Comparison of ENCODE assay signal across 18 cellular contexts in genomic region chr4:138689593-138689992, GRCh38.
DNase-seq lines count a peak whose midpoint lies in the region; ATAC-seq and TF ChIP-seq lines count a peak whose summit lies in the region.
"Had no signal": no experiment of that assay in that cellular context is flagged by ENCODE, and none has a peak within 500 bp of the region (broad histone marks: within the 10 kb centered on the region; RNA-seq: fewer than 3 reads in every experiment).

No MANE protein-coding gene starts in this region.

- H3K27ac Mint-ChIP-seq in H9 (no peak overlapping the region; a peak in 1 of 7 replicates), WTC11 (no peak overlapping the region), endodermal cell (no peak overlapping the region)
- H3K27ac Mint-ChIP-seq: CD4-positive, alpha-beta memory T cell had no signal

- peaks cover 4 to 14% of the 10 kb centered on the region in 2 experiments; a peak in 3 of 4 replicates for H3K4me1 Mint-ChIP-seq in H9
- H3K4me1 Mint-ChIP-seq in WTC11 = peaks cover 28% of the 10 kb centered on the region
- H3K4me1 Mint-ChIP-seq in endodermal cell = peaks cover 5% of the 10 kb centered on the region
- H3K4me1 Mint-ChIP-seq: CD14-positive monocyte; CD4-positive, alpha-beta memory T cell; CD4-positive, CD25-positive, alpha-beta regulatory T cell; CD8-positive, alpha-beta memory T cell had no signal

- H3K27me3 Mint-ChIP-seq in H9 (ENCODE audit: low read depth) = no peaks in the 10 kb centered on the region
- H3K27me3 Mint-ChIP-seq in WTC11 (ENCODE audit: low read depth) = peaks cover 2% of the 10 kb centered on the region; the same call in 1 of the 2 replicates
- H3K27me3 Mint-ChIP-seq in endodermal cell (ENCODE audit: insufficient read depth) = peaks cover 12% of the 10 kb centered on the region

- H3K9me3 Mint-ChIP-seq in H9 (no peaks in the 10 kb centered on the region), WTC11 (peaks cover 2% of the 10 kb centered on the region; the same call in 1 of the 2 replicates), endodermal cell (no peaks in the 10 kb centered on the region)
- H3K9me3 Mint-ChIP-seq: CD14-positive monocyte; CD4-positive, alpha-beta memory T cell had no signal

- WGBS in H9 (ENCODE audit: extremely low coverage, insufficient read length, low lambda C conversion rate) = no CpG with 5 or more reads among the region's 6 CpGs
- 80 to 86% methylated on average over 4 to 6 of the region's 6 CpGs for WGBS in endodermal cell (ENCODE audit: insufficient coverage in 1 of 2, insufficient read length in 1 of 2), 2 experiments
- 93% methylated on average over 5 to 6 of the region's 6 CpGs for WGBS in testis, 2 donors

- H2BK12ac ChIP-seq in H9 (ENCODE audit: insufficient read length, low read depth, low read length) = no peak overlapping the region

- no peak overlapping the region for H4K91ac ChIP-seq in H9 (ENCODE audit: insufficient read length, low read depth, low read length)

- TF ChIP-seq CTCF in H9 (conservative IDR thresholded peaks at IDR 0.05) = peak; percentile 21; the same call in 1 of the 3 replicates
- no peak for TF ChIP-seq CTCF in WTC11 (IDR thresholded peaks at IDR 0.05)
- peak; percentile 40 for TF ChIP-seq CTCF in endodermal cell (conservative IDR thresholded peaks at IDR 0.05)
- TF ChIP-seq CTCF in testis (IDR thresholded peaks at IDR 0.05) = no peak

- POLR2A ChIA-PET in WTC11 (lab: Charles Lee) = interaction anchor here (0.6 kb wide), 1 partner anchor 609 kb away, joined by 3 read pairs; no protein-coding TSS in a partner anchor

- H4K5ac ChIP-seq in H9 (ENCODE audit: insufficient read length, low read depth, low read length) = no peak overlapping the region

- H2BK15ac ChIP-seq in H9 (ENCODE audit: low read depth, low read length) = no peak overlapping the region

- no peaks in the 10 kb centered on the region for H4K20me1 ChIP-seq in H9 (ENCODE audit: control insufficient read depth, insufficient read depth, insufficient read length)
- H4K20me1 ChIP-seq: BLaER1 had no signal

- H2BK120ac ChIP-seq in H9 (ENCODE audit: low read depth, low read length, poor library complexity, severe bottlenecking) = no peak overlapping the region

- intact Hi-C loops in sciatic nerve (cut with DNase I) (loop anchor here (5.0 kb wide), 1 partner anchor 898 kb away; no protein-coding TSS in a partner anchor), testis (cut with DNase I; ENCODE audit: low total_unique reads) (loop anchor here (10.0 kb wide), 1 partner anchor 655 kb away; no protein-coding TSS in a partner anchor)

- no peaks in the 10 kb centered on the region for H3K79me1 ChIP-seq in H9 (ENCODE audit: insufficient read depth, low read depth, low read length, poor library complexity, severe bottlenecking)

- H3K27ac ChIP-seq in H9 (ENCODE audit: insufficient read length, low read depth, low read length) (no peak overlapping the region), endodermal cell (ENCODE audit: low read depth, low read length) (no peak overlapping the region), testis (no peak overlapping the region)
- H3K27ac ChIP-seq: BLaER1 had no signal

- H3K4me2 ChIP-seq in H9 (ENCODE audit: insufficient read depth, insufficient read length, low read length) = no peak overlapping the region
- H3K4me2 ChIP-seq: BLaER1 had no signal

- no peak overlapping the region for H3K4ac ChIP-seq in H9 (ENCODE audit: low read depth, low read length)

- DNase-seq in H9 = no peak
- no peak for DNase-seq in WTC11 (ENCODE audit: low spot score)
- DNase-seq in endodermal cell = no peak
- no peak for DNase-seq in sciatic nerve (ENCODE audit: low spot score)
- no peak for DNase-seq in testis
- DNase-seq: 8988T; ACHN; BE2C; C1 segment of cervical spinal cord; CD4-positive, alpha-beta memory T cell; CD4-positive, CD25-positive, alpha-beta regulatory T cell; CD8-positive, alpha-beta memory T cell; COR-L47; DMS79 treated with DMSO at 0.1 percent for 48 hours; GF-D8 had no signal

- no peak overlapping the region for H3T11ph ChIP-seq in H9 (ENCODE audit: low read length)

- no peak for TF ChIP-seq POLR2A in testis (IDR thresholded peaks at IDR 0.05)

- ATAC-seq in WTC11 = peak; percentile 55; the same call in 1 of the 2 replicates
- ATAC-seq in sciatic nerve = no peak
- ATAC-seq in HG02798 (IDR thresholded peaks at IDR 0.05; ENCODE audit: poor library complexity, unreplicated experiment) = no peak

- H2BK20ac ChIP-seq in H9 (ENCODE audit: low read depth, low read length, poor library complexity, severe bottlenecking) = no peak overlapping the region

- H3K23me2 ChIP-seq in H9 (ENCODE audit: insufficient read length, low read depth, low read length, poor library complexity, severe bottlenecking) = no peaks in the 10 kb centered on the region

- H2AFZ ChIP-seq in H9 (ENCODE audit: low read length) = no peak overlapping the region

- H3K9me3 ChIP-seq in H9 (ENCODE audit: control insufficient read depth, low read depth, low read length) (no peaks in the 10 kb centered on the region), endodermal cell (ENCODE audit: control insufficient read depth, low read length) (peaks cover 9% of the 10 kb centered on the region), testis (no peaks in the 10 kb centered on the region)
- H3K9me3 ChIP-seq: BE2C, BLaER1 had no signal

- H3K36me3 ChIP-seq in endodermal cell (ENCODE audit: control insufficient read depth, insufficient read depth, low read length) = no peaks in the 10 kb centered on the region
- H3K36me3 ChIP-seq in testis (ENCODE audit: low read depth, missing control alignments) = no peaks in the 10 kb centered on the region
- H3K36me3 ChIP-seq: BE2C, BLaER1 had no signal

- H3K79me2 ChIP-seq in H9 (ENCODE audit: insufficient read depth, low read length) = no peaks in the 10 kb centered on the region

- no peaks in the 10 kb centered on the region; a peak in 1 of 7 replicates for H3K36me3 Mint-ChIP-seq in H9 (ENCODE audit: insufficient read depth in 1 of 3, low read depth in 3 of 3)
- no peaks in the 10 kb centered on the region for H3K36me3 Mint-ChIP-seq in WTC11
- no peaks in the 10 kb centered on the region for H3K36me3 Mint-ChIP-seq in endodermal cell (ENCODE audit: low read depth)
- H3K36me3 Mint-ChIP-seq: CD14-positive monocyte; CD4-positive, alpha-beta memory T cell; CD4-positive, CD25-positive, alpha-beta regulatory T cell; CD8-positive, alpha-beta memory T cell had no signal

- no peak overlapping the region for H3K23ac ChIP-seq in H9 (ENCODE audit: insufficient read length, low read depth, low read length)

- H3K27me3 ChIP-seq in H9 (ENCODE audit: insufficient read depth, low read length) (no peaks in the 10 kb centered on the region), endodermal cell (ENCODE audit: control insufficient read depth, insufficient read depth, low read length, poor library complexity, severe bottlenecking) (peaks cover 4% of the 10 kb centered on the region), testis (no peaks in the 10 kb centered on the region)
- H3K27me3 ChIP-seq: BE2C, BLaER1 had no signal

- H3K56ac ChIP-seq in H9 (ENCODE audit: insufficient read length, low read depth, low read length) = no peak overlapping the region

- H4K8ac ChIP-seq in H9 (replicated peaks; ENCODE audit: insufficient read length, low read depth, low read length) = no peak overlapping the region

- H3K4me1 ChIP-seq in H9 (ENCODE audit: insufficient read depth, low read length) = no peaks in the 10 kb centered on the region; the same call in 1 of the 2 replicates
- H3K4me1 ChIP-seq in endodermal cell (ENCODE audit: control insufficient read depth, insufficient read depth, low read length) = no peaks in the 10 kb centered on the region
- H3K4me1 ChIP-seq in testis = no peaks in the 10 kb centered on the region
- H3K4me1 ChIP-seq: BE2C, BLaER1 had no signal

- H3K4me3 Mint-ChIP-seq in H9 (no peak overlapping the region), WTC11 (no peak overlapping the region), endodermal cell (no peak overlapping the region)
- H3K4me3 Mint-ChIP-seq: CD14-positive monocyte; CD4-positive, alpha-beta memory T cell; CD4-positive, CD25-positive, alpha-beta regulatory T cell; CD8-positive, alpha-beta memory T cell had no signal

- no peak overlapping the region for H3K4me3 ChIP-seq in endodermal cell (ENCODE audit: low read length)
- H3K4me3 ChIP-seq in testis = no peak overlapping the region
- H3K4me3 ChIP-seq: BLaER1 had no signal

- no peak overlapping the region for H3K14ac ChIP-seq in H9 (ENCODE audit: insufficient read depth, low read length)

- CTCF ChIA-PET in WTC11 (lab: Charles Lee) = interaction anchor here (1.0 to 2.9 kb wide), 5 partner anchors 12 to 248 kb away, joined by 3 to 15 read pairs (median 3); no protein-coding TSS in a partner anchor

- H2BK5ac ChIP-seq in H9 (ENCODE audit: insufficient read length, low read length) = no peak overlapping the region

- H3K9ac ChIP-seq in H9 (ENCODE audit: extremely low read depth, insufficient read length, low read length) = no peak overlapping the region
- H3K9ac ChIP-seq in endodermal cell (ENCODE audit: extremely low read depth, low read length, poor library complexity, severe bottlenecking) = no peak overlapping the region
- H3K9ac ChIP-seq: BLaER1 had no signal

- H2AK5ac ChIP-seq in H9 (ENCODE audit: insufficient read length, low read length) = no peak overlapping the region

- H3K18ac ChIP-seq in H9 (ENCODE audit: insufficient read length, low read depth, low read length) = no peak overlapping the region

Comparison
In these comparisons a context has a peak if more than half of its experiments do, and no peak if none do; other contexts are left out.
1. CTCF ChIP-seq: peak in H9 (single experiment) and endodermal cell (single experiment); none in WTC11 (single experiment) and testis (0 of 3).